Comparison of ENCODE assay signal across 1 cellular context in genomic region chr1:226973371-226973897, GRCh38.
TF ChIP-seq lines count a peak whose summit lies in the region.

No MANE protein-coding gene starts in this region.

TF ChIP-seq in HepG2, 621 proteins besides CTCF, POLR2A, EP300 and RAD21 (continued from another document):
- TF ChIP-seq NR1H2 (CRISPR knock-in tag; IDR thresholded peaks at IDR 0.05; ENCODE audit: borderline replicate concordance, low read depth) (no peak), MTF2 (CRISPR knock-in tag; IDR thresholded peaks at IDR 0.05; ENCODE audit: borderline replicate concordance) (no peak), ZNF747 (CRISPR knock-in tag; IDR thresholded peaks at IDR 0.05; ENCODE audit: borderline replicate concordance) (no peak), POLR2AphosphoS5 (IDR thresholded peaks at IDR 0.05; ENCODE audit: low read depth, low read length) (no peak), ZNF674 (CRISPR knock-in tag; IDR thresholded peaks at IDR 0.05; ENCODE audit: low read depth) (no peak), NAIF1 (CRISPR knock-in tag; IDR thresholded peaks at IDR 0.05; ENCODE audit: borderline replicate concordance) (no peak), RFX1 (IDR thresholded peaks at IDR 0.05) (no peak), FUBP1 (CRISPR knock-in tag; IDR thresholded peaks at IDR 0.05; ENCODE audit: borderline replicate concordance) (no peak), SRY (CRISPR knock-in tag; IDR thresholded peaks at IDR 0.05) (no peak), KDM5B (CRISPR knock-in tag; IDR thresholded peaks at IDR 0.05; ENCODE audit: borderline replicate concordance) (no peak), KLF13 (CRISPR knock-in tag; IDR thresholded peaks at IDR 0.05) (no peak), BORCS8-MEF2B (CRISPR knock-in tag; IDR thresholded peaks at IDR 0.05) (no peak), ZNF432 (CRISPR knock-in tag; IDR thresholded peaks at IDR 0.05; ENCODE audit: borderline replicate concordance) (no peak), ZNF496 (CRISPR knock-in tag; IDR thresholded peaks at IDR 0.05; ENCODE audit: insufficient replicate concordance) (no peak), ZBTB21 (CRISPR knock-in tag; IDR thresholded peaks at IDR 0.05) (no peak)
